8 cellular contexts compared by ENCODE assay signal in the genomic region with DNA sequence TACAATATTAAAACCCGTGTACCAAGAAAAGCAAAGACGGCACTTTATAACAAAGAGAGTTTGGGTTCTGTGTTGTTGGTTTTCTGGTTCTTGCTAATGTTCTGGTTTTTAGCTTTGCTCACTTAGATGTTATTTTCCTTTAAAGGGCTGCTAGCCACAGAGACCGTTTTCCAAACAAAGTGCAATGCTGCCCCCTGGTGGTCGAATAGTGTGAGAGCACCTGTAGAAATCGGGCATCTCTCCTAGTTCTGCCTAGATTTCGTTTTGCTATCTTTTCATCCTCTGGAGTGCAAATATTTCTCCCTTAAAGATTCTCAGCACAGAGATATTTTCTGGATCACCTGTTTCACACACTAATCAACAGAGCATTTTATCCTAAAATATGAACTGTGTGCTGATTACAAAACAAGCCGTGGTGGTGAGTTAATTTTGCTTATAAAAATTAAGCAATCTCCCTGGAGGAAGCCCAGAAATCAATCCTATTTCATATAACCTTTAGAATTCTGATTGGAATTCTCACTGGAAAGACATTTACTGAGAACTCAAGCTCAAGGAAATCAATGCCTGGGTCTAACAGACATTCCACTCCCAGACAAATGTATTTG.
A peak's percentile ranks its signal among the peaks of the same experiment; 100 is the strongest.
DNase-seq lines count a peak whose midpoint lies in the region; ATAC-seq and TF ChIP-seq lines count a peak whose summit lies in the region.

No MANE protein-coding gene starts in this region.

- DNase-seq in AG09309 (ENCODE audit: low read depth) (no peak), NCI-H345 (lab: John Stamatoyannopoulos, UW) (peak; percentile 71), chondrocyte (ENCODE audit: low spot score) (no peak), left lobe of liver (ENCODE audit: low spot score) (peak; percentile 78)
- peak; percentile 54 to 74 for DNase-seq in activated CD4-positive, alpha-beta T cell treated with anti-CD3 and anti-CD28 coated beads for 24 hours (ENCODE audit: low read depth in 2 of 2)
- DNase-seq in stimulated activated CD4-positive, alpha-beta T cell treated with anti-CD3 and anti-CD28 coated beads, Interleukin-4, amount 100 ng/mL, for 4 hours = peak; percentile 41 to 66

- ATAC-seq in GM18907 (IDR thresholded peaks at IDR 0.05; ENCODE audit: unreplicated experiment) (peak; percentile 84), HG03280 (IDR thresholded peaks at IDR 0.05; ENCODE audit: unreplicated experiment) (peak; percentile 72), left lobe of liver (peak; percentile 99)

- peaks cover 6% of the 10 kb centered on the region for H3K9me3 Mint-ChIP-seq in chondrocyte (ENCODE audit: low read depth)

- peaks cover 27% of the 10 kb centered on the region for H3K4me1 Mint-ChIP-seq in chondrocyte (ENCODE audit: low read depth)

- TF ChIP-seq CTCF in AG09309 (IDR thresholded peaks at IDR 0.05; ENCODE audit: control insufficient read depth, insufficient read depth, low read depth, low read length, missing control alignments) (peak; percentile 85), chondrocyte (IDR thresholded peaks at IDR 0.05) (peak; percentile 98)

- H3K4me3 Mint-ChIP-seq in chondrocyte (ENCODE audit: unreplicated experiment) = no peak overlapping the region

- no peaks in the 10 kb centered on the region for H3K36me3 Mint-ChIP-seq in chondrocyte (ENCODE audit: low read depth)

- H3K27ac Mint-ChIP-seq in chondrocyte (ENCODE audit: unreplicated experiment) = peak overlapping the region; percentile 25

- no peak overlapping the region for H3K4me3 ChIP-seq in AG09309 (ENCODE audit: control insufficient read depth, low read depth, low read length)

- no peaks in the 10 kb centered on the region for H3K27me3 Mint-ChIP-seq in chondrocyte (ENCODE audit: low read depth)

Comparison
In these comparisons a context has a peak if more than half of its experiments do, and no peak if none do; other contexts are left out.
1. DNase-seq: peak in NCI-H345 (single experiment), activated CD4-positive, alpha-beta T cell treated with anti-CD3 and anti-CD28 coated beads for 24 hours (2 of 2), left lobe of liver (single experiment) and stimulated activated CD4-positive, alpha-beta T cell treated with anti-CD3 and anti-CD28 coated beads, Interleukin-4, amount 100 ng/mL, for 4 hours (2 of 2); none in AG09309 (single experiment) and chondrocyte (single experiment).
2. Peak in every context shown above with its lines, with median percentiles within 50 percentile points of each other: ATAC-seq.